In the genomic region with DNA sequence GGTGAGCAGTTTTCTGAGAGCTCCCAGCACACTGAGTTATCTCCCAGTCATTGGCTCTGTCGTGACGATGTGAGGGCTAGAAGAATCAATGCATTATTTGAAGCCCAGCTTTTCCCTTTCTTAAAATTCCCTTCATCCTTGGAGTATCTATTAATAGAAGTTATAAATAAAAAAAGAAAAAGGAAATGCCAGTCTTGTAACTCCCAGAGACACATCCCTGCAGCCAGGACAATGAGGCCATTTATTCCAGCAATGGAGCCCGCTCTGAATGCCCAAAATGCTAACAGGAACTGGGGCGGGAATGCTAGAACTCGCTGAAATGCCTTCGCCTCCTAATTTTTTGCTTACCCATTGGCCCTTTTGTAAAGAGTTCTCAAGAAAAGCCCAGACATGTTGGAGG, we compare ENCODE assay signal across 25 cellular contexts.
"Had no signal": no experiment of that assay in that cellular context is flagged by ENCODE, and none has a peak within 500 bp of the region (broad histone marks: within the 10 kb centered on the region; RNA-seq: fewer than 3 reads in every experiment).

No MANE protein-coding gene starts in this region.

- H3K4me1 ChIP-seq: foreskin keratinocyte, left lung, lower lobe of right lung, right lobe of liver, tibial artery, upper lobe of right lung had no signal

- DNase-seq: activated CD4-positive, alpha-beta T cell treated with anti-CD3 and anti-CD28 coated beads for 4 hours; activated CD4-positive, alpha-beta T cell treated with anti-CD3 and anti-CD28 coated beads, Interleukin-2, amount 50 U/mL, for 4 hours; activated CD4-positive, CD25-positive, alpha-beta regulatory T cell; activated naive CD4-positive, alpha-beta T cell; activated T-cell treated with anti-CD3 and anti-CD28 coated beads for 4 hours; activated T-cell treated with anti-CD3 and anti-CD28 coated beads, Interleukin-2, amount 50 U/mL, for 72 hours; cortex of kidney; effector memory CD8-positive, alpha-beta T cell; foreskin keratinocyte; left lung; lower lobe of right lung; naive thymus-derived CD4-positive, alpha-beta T cell; right lobe of liver; stimulated activated CD4-positive, alpha-beta T cell treated with anti-CD3 and anti-CD28 coated beads, Interleukin-4, amount 100 ng/mL, for 4 hours; stimulated activated CD8-positive, alpha-beta memory T cell treated with anti-CD3 and anti-CD28 coated beads, Interleukin-4, amount 100 ng/mL, for 48 hours; stimulated activated naive CD8-positive, alpha-beta T cell treated with anti-CD3 and anti-CD28 coated beads, Interleukin-15, amount 100 ng/mL, for 72 hours; T-helper 1 cell; tibial artery; upper lobe of right lung had no signal

- ATAC-seq: activated naive CD4-positive, alpha-beta T cell treated with anti-CD3 and anti-CD28 coated beads, Interleukin-2, amount 50 U/mL, for 72 hours; activated T-cell treated with anti-CD3 and anti-CD28 coated beads, Interleukin-2, amount 50 U/mL, for 72 hours; effector memory CD8-positive, alpha-beta T cell; esophagus mucosa; foreskin keratinocyte; left lung; lower lobe of right lung; naive thymus-derived CD4-positive, alpha-beta T cell; right lobe of liver; stimulated activated memory B cell treated with anti-CD40 and anti-IgM and Interleukin-4, amounts not matched to agents 10 μg/mL and 1 μg/mL and 100 μg/mL, for 72 hours; stimulated activated naive CD8-positive, alpha-beta T cell treated with anti-CD3 and anti-CD28 coated beads, Interleukin-15, amount 100 ng/mL, for 72 hours; upper lobe of right lung had no signal

- H3K4me3 ChIP-seq: left lung, lower lobe of right lung, right lobe of liver, tibial artery, upper lobe of right lung had no signal

- H3K9me3 Mint-ChIP-seq: activated naive CD4-positive, alpha-beta T cell treated with anti-CD3 and anti-CD28 coated beads, Interleukin-2, amount 50 U/mL, for 72 hours; effector memory CD8-positive, alpha-beta T cell; stimulated activated memory B cell treated with anti-CD40 and anti-IgM and Interleukin-4, amounts not matched to agents 10 μg/mL and 1 μg/mL and 100 μg/mL, for 72 hours; stimulated activated naive CD8-positive, alpha-beta T cell treated with anti-CD3 and anti-CD28 coated beads, Interleukin-15, amount 100 ng/mL, for 72 hours; T-helper 2 cell treated with Interferon-gamma antibody and Interleukin-4, amounts not matched to agents 5 μg/mL and 100 μg/mL, for 36 hours had no signal

- FAIRE-seq: endothelial cell of umbilical vein, islet of Langerhans had no signal

- H3K4me1 Mint-ChIP-seq: naive thymus-derived CD4-positive, alpha-beta T cell; stimulated activated memory B cell treated with anti-CD40 and anti-IgM and Interleukin-4, amounts not matched to agents 10 μg/mL and 1 μg/mL and 100 μg/mL, for 72 hours; stimulated activated naive CD8-positive, alpha-beta T cell treated with anti-CD3 and anti-CD28 coated beads, Interleukin-15, amount 100 ng/mL, for 72 hours had no signal

- H3K27ac ChIP-seq: foreskin keratinocyte, left lung, lower lobe of right lung, right lobe of liver, tibial artery, upper lobe of right lung had no signal

- H3K36me3 ChIP-seq: left lung, lower lobe of right lung, right lobe of liver, tibial artery, upper lobe of right lung had no signal

- H3K9me3 ChIP-seq: left lung, lower lobe of right lung, right lobe of liver, tibial artery, upper lobe of right lung had no signal

- H3K4me3 Mint-ChIP-seq: activated T-cell treated with anti-CD3 and anti-CD28 coated beads, Interleukin-2, amount 50 U/mL, for 72 hours; effector memory CD8-positive, alpha-beta T cell; naive thymus-derived CD4-positive, alpha-beta T cell; stimulated activated memory B cell treated with anti-CD40 and anti-IgM and Interleukin-4, amounts not matched to agents 10 μg/mL and 1 μg/mL and 100 μg/mL, for 72 hours; stimulated activated naive CD8-positive, alpha-beta T cell treated with anti-CD3 and anti-CD28 coated beads, Interleukin-15, amount 100 ng/mL, for 72 hours; T-helper 2 cell treated with Interferon-gamma antibody and Interleukin-4, amounts not matched to agents 5 μg/mL and 100 μg/mL, for 36 hours had no signal

- H3K27ac Mint-ChIP-seq: activated naive CD4-positive, alpha-beta T cell treated with anti-CD3 and anti-CD28 coated beads, Interleukin-2, amount 50 U/mL, for 72 hours; activated T-cell treated with anti-CD3 and anti-CD28 coated beads, Interleukin-2, amount 50 U/mL, for 72 hours; effector memory CD8-positive, alpha-beta T cell; naive thymus-derived CD4-positive, alpha-beta T cell; stimulated activated memory B cell treated with anti-CD40 and anti-IgM and Interleukin-4, amounts not matched to agents 10 μg/mL and 1 μg/mL and 100 μg/mL, for 72 hours; stimulated activated naive CD8-positive, alpha-beta T cell treated with anti-CD3 and anti-CD28 coated beads, Interleukin-15, amount 100 ng/mL, for 72 hours; T-helper 2 cell treated with Interferon-gamma antibody and Interleukin-4, amounts not matched to agents 5 μg/mL and 100 μg/mL, for 36 hours had no signal

- H3K36me3 Mint-ChIP-seq: naive thymus-derived CD4-positive, alpha-beta T cell; stimulated activated memory B cell treated with anti-CD40 and anti-IgM and Interleukin-4, amounts not matched to agents 10 μg/mL and 1 μg/mL and 100 μg/mL, for 72 hours had no signal
